24 cellular contexts compared by ENCODE assay signal in genomic region chr20:14178528-14178927, GRCh38.
DNase-seq lines count a peak whose midpoint lies in the region; ATAC-seq, FAIRE-seq and TF ChIP-seq lines count a peak whose summit lies in the region.
"Had no signal": no experiment of that assay in that cellular context is flagged by ENCODE, and none has a peak within 500 bp of the region (broad histone marks: within the 10 kb centered on the region; RNA-seq: fewer than 3 reads in every experiment).

No MANE protein-coding gene starts in this region.

- H3K27ac ChIP-seq in HepG2 (ENCODE audit: extremely low read length, insufficient read depth, low read length): no peak overlapping the region
- H3K27ac ChIP-seq in right lobe of liver: no peak overlapping the region
- H3K27ac ChIP-seq in K562 (ENCODE audit: extremely low read depth, low read depth, low read length): no peak overlapping the region
- H3K27ac ChIP-seq: 22Rv1, BLaER1 had no signal

- H3K9ac ChIP-seq in HepG2 (ENCODE audit: insufficient read depth, low read depth, low read length) (no peak overlapping the region), K562 (ENCODE audit: insufficient read depth in 1 of 2, low read depth in 2 of 2, low read length in 2 of 2) (no peak overlapping the region)
- H3K9ac ChIP-seq: BLaER1 had no signal

- BruUV-seq in HepG2 (replicated peaks; lab: Mats Ljungman, UMichigan): no TSS peak
- BruUV-seq in K562 (replicated peaks; lab: Mats Ljungman, UMichigan): no TSS peak

- CTCF ChIA-PET in HepG2 (lab: Yijun Ruan, JAX; ENCODE audit: low intra/inter-chr PET ratio, low total read pairs) (no interaction called here), K562 (lab: Yijun Ruan, JAX; ENCODE audit: low intra/inter-chr PET ratio) (no interaction called here)

- DNase-seq in HepG2 (ENCODE audit: low spot score) (no peak), right lobe of liver (no peak), K562 (ENCODE audit: extremely low read depth in 1 of 4, low spot score in 3 of 4) (no peak), HTR-8/SVneo (ENCODE audit: insufficient read length, low spot score) (no peak)
- no peak for DNase-seq in stimulated activated CD4-positive, alpha-beta T cell treated with anti-CD3 and anti-CD28 coated beads, Interleukin-2, amount 100 ng/mL, for 48 hours
- DNase-seq: ACHN; BE2C; C1 segment of cervical spinal cord; CD4-positive, alpha-beta memory T cell; CD4-positive, CD25-positive, alpha-beta regulatory T cell; CD8-positive, alpha-beta memory T cell; COR-L47; DMS 273 treated with DMSO at 0.1 percent for 48 hours; DMS153; DMS53; DMS79; DND-41; EL; GDM1 had no signal

- no peak for TF ChIP-seq CTCF in HepG2 (CRISPR knock-in tag; IDR thresholded peaks at IDR 0.05)
- TF ChIP-seq CTCF in right lobe of liver (IDR thresholded peaks at IDR 0.05): no peak
- TF ChIP-seq CTCF in K562 (IDR thresholded peaks at IDR 0.05 in 2 of 3, conservative IDR thresholded peaks at IDR 0.05 in 1 of 3; ENCODE audit: insufficient read depth in 2 of 3, low read depth in 1 of 3, low read length in 3 of 3): no peak

- no peaks in the 10 kb centered on the region for H3K27me3 ChIP-seq in HepG2 (ENCODE audit: control insufficient read depth in 1 of 2, insufficient read depth in 2 of 2, low read length in 2 of 2)
- H3K27me3 ChIP-seq in right lobe of liver: no peaks in the 10 kb centered on the region
- H3K27me3 ChIP-seq in K562 (ENCODE audit: control insufficient read depth in 2 of 2, insufficient read depth in 2 of 2, low read length in 2 of 2): no peaks in the 10 kb centered on the region
- H3K27me3 ChIP-seq: BE2C, BLaER1 had no signal

- in situ Hi-C loops in HepG2 (cut with HindIII; ENCODE audit: extremely low pct_ligation_motif_present, low pct_unique_long_range_greater_than_20kb) (no loop called here), K562 (cut with MboI) (no loop called here)

- 16% methylated on average over 4 of the region's 4 CpGs for WGBS in HepG2 (ENCODE audit: low lambda C conversion rate)
- WGBS in right lobe of liver (ENCODE audit: insufficient coverage, low coverage, low lambda C conversion rate, missing lambda C conversion rate): 56% methylated on average over 4 of the region's 4 CpGs
- WGBS in K562 (ENCODE audit: insufficient coverage, low coverage, missing lambda C conversion rate): 0% methylated on average over 3 of the region's 4 CpGs

- H3K79me2 ChIP-seq in HepG2 (ENCODE audit: insufficient read depth, low read length) (no peaks in the 10 kb centered on the region), K562 (ENCODE audit: control insufficient read depth, insufficient read depth, low read length) (no peaks in the 10 kb centered on the region)

- H3K4me3 ChIP-seq in HepG2 (replicated peaks in 1 of 3; ENCODE audit: insufficient read depth in 1 of 3, low read depth in 2 of 3, low read length in 3 of 3): no peak overlapping the region
- no peak overlapping the region for H3K4me3 ChIP-seq in right lobe of liver
- no peak overlapping the region for H3K4me3 ChIP-seq in K562
- H3K4me3 ChIP-seq: BLaER1, GM12878 had no signal

- TF ChIP-seq EP300 in HepG2 (IDR thresholded peaks at IDR 0.05; ENCODE audit: low read depth in 2 of 2, low read length in 2 of 2) (no peak), HepG2 (CRISPR knock-in tag; IDR thresholded peaks at IDR 0.05; ENCODE audit: borderline replicate concordance) (no peak), K562 (IDR thresholded peaks at IDR 0.05; ENCODE audit: low read length) (no peak)

- H4K20me1 ChIP-seq in HepG2 (ENCODE audit: insufficient read depth, low read length) (no peaks in the 10 kb centered on the region), K562 (replicated peaks; ENCODE audit: control insufficient read depth, insufficient read depth, low read length) (no peaks in the 10 kb centered on the region)
- H4K20me1 ChIP-seq: BLaER1 had no signal

- H3K4me2 ChIP-seq in HepG2 (ENCODE audit: low read depth, low read length) (no peak overlapping the region), K562 (ENCODE audit: insufficient read depth, low read length) (no peak overlapping the region)
- H3K4me2 ChIP-seq: BLaER1 had no signal

- H3K9me1 ChIP-seq in K562 (ENCODE audit: control insufficient read depth, insufficient read depth, low read length): no peaks in the 10 kb centered on the region

- POLR2A ChIA-PET in HepG2 (lab: Yijun Ruan, JAX) (no interaction called here), K562 (lab: Yijun Ruan, JAX) (no interaction called here)

- TF ChIP-seq POLR2A in HepG2 (IDR thresholded peaks at IDR 0.05; ENCODE audit: insufficient read depth in 1 of 2, low read depth in 2 of 2, low read length in 2 of 2) (no peak), right lobe of liver (IDR thresholded peaks at IDR 0.05) (no peak), K562 (conservative IDR thresholded peaks at IDR 0.05) (no peak)

- H3K36me3 ChIP-seq in HepG2 (replicated peaks in 1 of 2; ENCODE audit: control insufficient read depth in 1 of 2, insufficient read depth in 2 of 2, low read length in 2 of 2): no peaks in the 10 kb centered on the region
- H3K36me3 ChIP-seq in right lobe of liver: no peaks in the 10 kb centered on the region
- H3K36me3 ChIP-seq in K562 (ENCODE audit: control insufficient read depth, insufficient read depth, low read length): no peaks in the 10 kb centered on the region
- H3K36me3 ChIP-seq: BE2C, BLaER1 had no signal

- intact Hi-C loops in HepG2 (cut with micrococcal nuclease; ENCODE audit: unreplicated experiment) (no loop called here), right lobe of liver (cut with DNase I) (no loop called here), K562 (cut with micrococcal nuclease) (no loop called here)

- H2AFZ ChIP-seq in HepG2 (ENCODE audit: low read length) (no peak overlapping the region), K562 (ENCODE audit: low read depth, low read length) (no peak overlapping the region)

- FAIRE-seq in HepG2 (lab: Jason Lieb, UNC) (no peak), K562 (lab: Jason Lieb, UNC) (no peak), HTR-8/SVneo (lab: Jason Lieb, UNC) (no peak)
- FAIRE-seq: GM12878, GM12892, GM18507 had no signal

- TF ChIP-seq RAD21 in HepG2 (CRISPR knock-in tag; IDR thresholded peaks at IDR 0.05): no peak
- TF ChIP-seq RAD21 in K562 (CRISPR knock-in tag; conservative IDR thresholded peaks at IDR 0.05 in 1 of 2, IDR thresholded peaks at IDR 0.05 in 1 of 2): no peak

- H3K9me3 ChIP-seq in HepG2 (ENCODE audit: low read length): peaks cover 42% of the 10 kb centered on the region
- peaks cover 0 to 14% (median 0%) of the 10 kb centered on the region in 4 donors for H3K9me3 ChIP-seq in right lobe of liver
- no peaks in the 10 kb centered on the region for H3K9me3 ChIP-seq in K562 (replicated peaks; ENCODE audit: control insufficient read depth, insufficient read depth, low read depth, low read length)

- H3K4me1 ChIP-seq in HepG2 (ENCODE audit: insufficient read depth, low read length) (no peaks in the 10 kb centered on the region), right lobe of liver (no peaks in the 10 kb centered on the region), K562 (replicated peaks in 1 of 2; ENCODE audit: control insufficient read depth in 2 of 2, insufficient read depth in 2 of 2, low read length in 2 of 2) (no peaks in the 10 kb centered on the region)
- H3K4me1 ChIP-seq: BE2C, BLaER1 had no signal

- ATAC-seq in HepG2: no peak
- no peak for ATAC-seq in right lobe of liver
- no peak for ATAC-seq in K562
- ATAC-seq: GM12878 had no signal

TF ChIP-seq in HepG2, 621 proteins besides CTCF, POLR2A, EP300 and RAD21:
- TF ChIP-seq ARID2 (CRISPR knock-in tag; IDR thresholded peaks at IDR 0.05; ENCODE audit: borderline replicate concordance): no peak
- TF ChIP-seq POGZ (CRISPR knock-in tag; IDR thresholded peaks at IDR 0.05): no peak
- TF ChIP-seq MAFK (conservative IDR thresholded peaks at IDR 0.05 in 1 of 2, IDR thresholded peaks at IDR 0.05 in 1 of 2; ENCODE audit: low read length in 2 of 2): peak; percentile 96 to 98
- TF ChIP-seq MAFF (IDR thresholded peaks at IDR 0.05; ENCODE audit: low read depth, low read length): peak; percentile 97

TF ChIP-seq in K562, 482 proteins besides CTCF, POLR2A, EP300 and RAD21:
- TF ChIP-seq ZNF766 (CRISPR knock-in tag; conservative IDR thresholded peaks at IDR 0.05) (no peak), MAFK (IDR thresholded peaks at IDR 0.05; ENCODE audit: low read length) (peak; percentile 53; the same call in 1 of the 2 replicates), ZNF316 (IDR thresholded peaks at IDR 0.05) (0 out of 2 replicates have a peak, but pooled peaks have one; percentile 37), SMAD3 (CRISPR knock-in tag; conservative IDR thresholded peaks at IDR 0.05) (no peak), MAFG (tag; conservative IDR thresholded peaks at IDR 0.05) (0 out of 2 replicates have a peak, but pooled peaks have one; percentile 46), MAFF (IDR thresholded peaks at IDR 0.05; ENCODE audit: low read length) (peak; percentile 43; the same call in 1 of the 2 replicates), TEAD2 (tag; IDR thresholded peaks at IDR 0.05) (no peak)

Comparison
In these comparisons a context has a peak if more than half of its experiments do, and no peak if none do; other contexts are left out.
1. Of the 241 proteins assayed by ChIP-seq in both HepG2 and K562: peak only in HepG2: none; only in K562: MAFG; in both: MAFF and MAFK; in neither: 238.